In the genomic region with DNA sequence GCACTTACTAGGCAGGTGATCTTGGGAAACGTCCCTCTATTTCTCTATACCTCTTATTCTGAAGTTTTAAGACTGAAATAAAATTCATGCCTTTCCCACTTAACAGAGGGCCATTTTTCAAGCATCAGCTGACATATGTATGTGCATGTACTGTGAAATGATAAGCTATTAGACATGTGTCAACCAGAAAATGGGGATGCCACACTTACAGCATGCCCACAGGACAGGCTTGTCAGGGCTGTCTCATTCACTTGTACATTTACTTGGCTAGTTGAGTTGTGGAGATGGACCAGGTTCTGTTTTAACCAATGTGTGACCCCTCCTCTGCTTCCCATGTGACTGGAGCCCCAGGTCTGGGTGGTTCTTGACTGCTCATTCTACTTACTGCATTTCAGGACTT, we compare ENCODE assay signal across 12 cellular contexts.
A peak's percentile ranks its signal among the peaks of the same experiment; 100 is the strongest.
DNase-seq lines count a peak whose midpoint lies in the region; ATAC-seq lines count a peak whose summit lies in the region.
"Had no signal": no experiment of that assay in that cellular context is flagged by ENCODE, and none has a peak within 500 bp of the region (broad histone marks: within the 10 kb centered on the region; RNA-seq: fewer than 3 reads in every experiment).

No MANE protein-coding gene starts in this region.

- H3K36me3 ChIP-seq in BLaER1 (no peaks in the 10 kb centered on the region), KOPT-K1 (ENCODE audit: insufficient read depth, low read length) (peaks cover 40% of the 10 kb centered on the region)

- H3K4me3 ChIP-seq in BLaER1, result 0 out of 2 replicates have a peak overlapping the region, but pooled peaks have one; percentile 55

- H3K9ac ChIP-seq in BLaER1, result no peak overlapping the region

- no peaks in the 10 kb centered on the region for H3K27me3 Mint-ChIP-seq in memory B cell

- peaks cover 79% of the 10 kb centered on the region for H3K4me1 ChIP-seq in BLaER1

- H3K9me3 ChIP-seq in BLaER1 (no peaks in the 10 kb centered on the region), KOPT-K1 (ENCODE audit: insufficient read depth, low read length, poor library complexity, severe bottlenecking) (no peaks in the 10 kb centered on the region)

- H3K27ac Mint-ChIP-seq in memory B cell, result peak overlapping the region; percentile 89
- H3K27ac Mint-ChIP-seq: activated naive CD8-positive, alpha-beta T cell treated with anti-CD3 and anti-CD28 coated beads, Interleukin-2, amount 10 ng/mL, durations not matched to agents 7 days and 5 days; natural killer cell had no signal

- H3K9me3 Mint-ChIP-seq in memory B cell, result no peaks in the 10 kb centered on the region
- H3K9me3 Mint-ChIP-seq: activated naive CD8-positive, alpha-beta T cell treated with anti-CD3 and anti-CD28 coated beads, Interleukin-2, amount 10 ng/mL, durations not matched to agents 7 days and 5 days; natural killer cell had no signal

- peak overlapping the region; percentile 68 for H3K4me3 Mint-ChIP-seq in memory B cell
- H3K4me3 Mint-ChIP-seq: activated naive CD8-positive, alpha-beta T cell treated with anti-CD3 and anti-CD28 coated beads, Interleukin-2, amount 10 ng/mL, durations not matched to agents 7 days and 5 days; natural killer cell had no signal

- H3K36me3 Mint-ChIP-seq in memory B cell, result peaks cover 10% of the 10 kb centered on the region
- H3K36me3 Mint-ChIP-seq: activated naive CD8-positive, alpha-beta T cell treated with anti-CD3 and anti-CD28 coated beads, Interleukin-2, amount 10 ng/mL, durations not matched to agents 7 days and 5 days; natural killer cell had no signal

- H3K27me3 ChIP-seq in BLaER1, result peaks cover 21% of the 10 kb centered on the region

- DNase-seq in memory B cell (ENCODE audit: low spot score in 2 of 2), result no peak
- DNase-seq in A172 (ENCODE audit: low spot score), result no peak
- no peak for DNase-seq in left lobe of liver (ENCODE audit: low spot score)
- no peak for DNase-seq in NCI-H2227 (lab: John Stamatoyannopoulos, UW; ENCODE audit: unreplicated experiment)
- DNase-seq: activated CD4-positive, alpha-beta T cell treated with anti-CD3 and anti-CD28 coated beads for 4 hours; activated naive CD8-positive, alpha-beta T cell treated with anti-CD3 and anti-CD28 coated beads, Interleukin-2, amount 10 ng/mL, durations not matched to agents 7 days and 5 days; effector CD8-positive, alpha-beta T cell; natural killer cell had no signal

- H4K20me1 ChIP-seq in BLaER1, result peaks cover 10% of the 10 kb centered on the region

- H3K27ac ChIP-seq in BLaER1 (no peak overlapping the region), KOPT-K1 (ENCODE audit: low read depth, low read length, poor library complexity, severe bottlenecking) (peak overlapping the region; percentile 87)

- H3K4me1 Mint-ChIP-seq in memory B cell, result peaks cover 81% of the 10 kb centered on the region

- H3K4me2 ChIP-seq in BLaER1, result peak overlapping the region; percentile 93

- ATAC-seq in GM21529 (IDR thresholded peaks at IDR 0.05; ENCODE audit: unreplicated experiment), result peak; percentile 20
- peak; percentile 29 for ATAC-seq in memory B cell (ENCODE audit: low read depth)
- ATAC-seq in left lobe of liver, result no peak
- ATAC-seq in HG03159 (IDR thresholded peaks at IDR 0.05; ENCODE audit: unreplicated experiment), result no peak
- ATAC-seq: natural killer cell had no signal

Comparison
In these comparisons a context has a peak if more than half of its experiments do, and no peak if none do; other contexts are left out.
1. ATAC-seq: peak in GM21529 (single experiment) and memory B cell (single experiment); none in left lobe of liver (single experiment) and HG03159 (single experiment).